Comparison of ENCODE assay signal across 8 cellular contexts in genomic region chr10:22436526-22436892, GRCh38.
DNase-seq lines count a peak whose midpoint lies in the region; ATAC-seq, FAIRE-seq and TF ChIP-seq lines count a peak whose summit lies in the region.

No MANE protein-coding gene starts in this region.

- intact Hi-C loops in kidney (cut with DNase I): no loop called here

- H3K36me3 ChIP-seq in adipocyte (ENCODE audit: control insufficient read depth, insufficient read depth, low read length, severe bottlenecking): no peaks in the 10 kb centered on the region
- H3K36me3 ChIP-seq in kidney (ENCODE audit: control insufficient read depth in 1 of 2, insufficient read depth in 2 of 2, low read length in 2 of 2): no peaks in the 10 kb centered on the region
- no peaks in the 10 kb centered on the region for H3K36me3 ChIP-seq in suprapubic skin

- WGBS in suprapubic skin: 8% methylated on average over 8 of the region's 35 CpGs

- no peak for TF ChIP-seq EP300 in suprapubic skin (IDR thresholded peaks at IDR 0.05)

- H3K9ac ChIP-seq in adipocyte (ENCODE audit: low read length): peak overlapping the region; percentile 94
- peak overlapping the region in 1 of 2 donors; percentile 86 for H3K9ac ChIP-seq in kidney (ENCODE audit: low read length in 2 of 2)

- no peak for DNase-seq in adipocyte (ENCODE audit: low read depth)
- DNase-seq in kidney: peak; percentile 86
- no peak for DNase-seq in suprapubic skin (ENCODE audit: low spot score in 2 of 2)
- DNase-seq in ureter (ENCODE audit: low spot score): no peak
- no peak for DNase-seq in NCI-H524 treated with DMSO at 0.1 percent for 48 hours (lab: John Stamatoyannopoulos, UW)

- TF ChIP-seq CTCF in 22Rv1 (IDR thresholded peaks at IDR 0.05): no peak
- TF ChIP-seq CTCF in kidney (IDR thresholded peaks at IDR 0.05; ENCODE audit: borderline replicate concordance, extremely low read depth, insufficient read depth): no peak
- TF ChIP-seq CTCF in suprapubic skin (IDR thresholded peaks at IDR 0.05): no peak

- H3K9me3 ChIP-seq in adipocyte (ENCODE audit: control insufficient read depth, low read length) (no peaks in the 10 kb centered on the region), kidney (ENCODE audit: control insufficient read depth in 1 of 2, low read length in 2 of 2) (peaks cover 5 to 10% of the 10 kb centered on the region in 2 donors), suprapubic skin (no peaks in the 10 kb centered on the region)

- ATAC-seq in GM18873 (IDR thresholded peaks at IDR 0.05; ENCODE audit: low FRiP score, unreplicated experiment) (peak; percentile 39), HG03432 (IDR thresholded peaks at IDR 0.05; ENCODE audit: unreplicated experiment) (peak; percentile 50)

- H3K4me1 ChIP-seq in adipocyte (ENCODE audit: control insufficient read depth, insufficient read depth, low read length) (peaks cover 31% of the 10 kb centered on the region), kidney (ENCODE audit: control insufficient read depth in 1 of 2, insufficient read depth in 1 of 2, low read depth in 1 of 2, low read length in 2 of 2) (peaks cover 0 to 2% of the 10 kb centered on the region in 2 donors), suprapubic skin (peaks cover 17% of the 10 kb centered on the region)

- H3K27ac ChIP-seq in 22Rv1: peak overlapping the region; percentile 79
- peak overlapping the region; percentile 89 to 93 for H3K27ac ChIP-seq in kidney (ENCODE audit: low read depth in 2 of 2, low read length in 2 of 2)
- peak overlapping the region; percentile 96 for H3K27ac ChIP-seq in suprapubic skin

- no peak for FAIRE-seq in kidney (lab: Jason Lieb, UNC)

- H3K4me3 ChIP-seq in adipocyte (ENCODE audit: low read length): peak overlapping the region; percentile 90
- H3K4me3 ChIP-seq in kidney (ENCODE audit: low read length in 2 of 2): peak overlapping the region in 1 of 2 donors; percentile 76
- peak overlapping the region; percentile 73 for H3K4me3 ChIP-seq in suprapubic skin

- no peak for TF ChIP-seq POLR2A in suprapubic skin (IDR thresholded peaks at IDR 0.05)

- H3K27me3 ChIP-seq in adipocyte (replicated peaks; ENCODE audit: control insufficient read depth, insufficient read depth, low read length) (no peaks in the 10 kb centered on the region), suprapubic skin (no peaks in the 10 kb centered on the region)
